ENCODE assay signal across 19 cellular contexts in genomic region chr13:79458436-79458835, GRCh38.
"Had no signal": no experiment of that assay in that cellular context is flagged by ENCODE, and none has a peak within 500 bp of the region (broad histone marks: within the 10 kb centered on the region; RNA-seq: fewer than 3 reads in every experiment).

No MANE protein-coding gene starts in this region.

- H3K27ac ChIP-seq: breast epithelium, gastroesophageal sphincter, heart left ventricle, left lung, psoas muscle, testis, upper lobe of right lung had no signal

- H3K36me3 Mint-ChIP-seq: T-cell had no signal

- H3K27me3 ChIP-seq: heart left ventricle, left lung, testis, upper lobe of right lung had no signal

- H3K27me3 Mint-ChIP-seq: activated naive CD8-positive, alpha-beta T cell treated with anti-CD3 and anti-CD28 coated beads, Interleukin-2, amount 50 U/mL, for 24 hours; T-cell had no signal

- DNase-seq: activated naive CD4-positive, alpha-beta T cell treated with Interleukin-2 at 50 U/mL for 16 hours; activated naive CD8-positive, alpha-beta T cell treated with anti-CD3 and anti-CD28 coated beads, Interleukin-2, amount 50 U/mL, for 24 hours; activated T-cell treated with anti-CD3 and anti-CD28 coated beads for 4 hours; anterior cingulate cortex; cerebellar nuclear complex; cortex of kidney; effector CD4-positive, alpha-beta T cell; heart left ventricle; left lung; psoas muscle; right cardiac atrium; stimulated activated CD4-positive, alpha-beta T cell treated with anti-CD3 and anti-CD28 coated beads, Interleukin-4, amount 100 ng/mL, for 1 hour; T-cell; testis; upper lobe of right lung had no signal

- H3K4me3 Mint-ChIP-seq: activated naive CD8-positive, alpha-beta T cell treated with anti-CD3 and anti-CD28 coated beads, Interleukin-2, amount 50 U/mL, for 24 hours; neural crest cell; T-cell had no signal

- H3K27ac Mint-ChIP-seq: activated naive CD8-positive, alpha-beta T cell treated with anti-CD3 and anti-CD28 coated beads, Interleukin-2, amount 50 U/mL, for 24 hours; T-cell had no signal

- H3K4me3 ChIP-seq: breast epithelium, gastroesophageal sphincter, heart left ventricle, left lung, psoas muscle, skin epidermis, testis, upper lobe of right lung had no signal

- H3K9me3 ChIP-seq: breast epithelium, gastroesophageal sphincter, left lung, psoas muscle, testis, upper lobe of right lung had no signal

- H3K36me3 ChIP-seq: breast epithelium, gastroesophageal sphincter, heart left ventricle, left lung, upper lobe of right lung had no signal

- H3K4me1 ChIP-seq: breast epithelium, gastroesophageal sphincter, heart left ventricle, left lung, psoas muscle, testis, upper lobe of right lung had no signal

- H3K9me3 Mint-ChIP-seq: activated naive CD8-positive, alpha-beta T cell treated with anti-CD3 and anti-CD28 coated beads, Interleukin-2, amount 50 U/mL, for 24 hours; neural crest cell; T-cell had no signal
